ENCODE assay signal across 8 cellular contexts in genomic region chr16:57984443-57985203, GRCh38. TPM values are rescaled to one million over a fixed set of nuclear protein-coding genes. Genes with fewer than 3 reads are reported as not detected.
DNase-seq lines count a peak whose midpoint lies in the region; ATAC-seq and TF ChIP-seq lines count a peak whose summit lies in the region.

No MANE protein-coding gene starts in this region.

- H3K27ac ChIP-seq in HCT116 (ENCODE audit: low read depth, low read length) (no peak overlapping the region), Peyer's patch (peak overlapping the region in 3 of 4 donors; percentile 14 to 62 (median 47)), ovary (peak overlapping the region in 1 of 2 donors; percentile 65), thyroid gland (peak overlapping the region; percentile 54 to 70 (median 63))

- peak; percentile 67 for ATAC-seq in HCT116

- intact Hi-C loops in HCT116 (cut with micrococcal nuclease) (no loop called here), head of caudate nucleus (cut with DNase I) (no loop called here), ovary (cut with DNase I) (loop anchor here in 1 of 4 donors (5.0 kb wide), 1 partner anchor 402 kb away; no protein-coding TSS in a partner anchor), thyroid gland (cut with DNase I) (no loop called here)

- H3K9me2 ChIP-seq in HCT116 (ENCODE audit: insufficient read depth), result no peaks in the 10 kb centered on the region

- H3K9me3 ChIP-seq in HCT116 (ENCODE audit: control insufficient read depth in 1 of 2, insufficient read depth in 1 of 2, low read depth in 1 of 2, low read length in 2 of 2) (no peaks in the 10 kb centered on the region), Peyer's patch (peaks cover 0 to 4% (median 0%) of the 10 kb centered on the region in 4 donors), ovary (no peaks in the 10 kb centered on the region), thyroid gland (no peaks in the 10 kb centered on the region)

- no peaks in the 10 kb centered on the region for H4K20me1 ChIP-seq in HCT116 (ENCODE audit: insufficient read depth)

- H3K36me3 ChIP-seq in HCT116 (ENCODE audit: control insufficient read depth in 1 of 2, insufficient read depth in 2 of 2, low read length in 2 of 2) (no peaks in the 10 kb centered on the region), Peyer's patch (no peaks in the 10 kb centered on the region), ovary (no peaks in the 10 kb centered on the region), thyroid gland (no peaks in the 10 kb centered on the region)

- H3K4me1 ChIP-seq in HCT116 (ENCODE audit: control insufficient read depth in 1 of 2, insufficient read depth in 2 of 2, low read length in 2 of 2) (no peaks in the 10 kb centered on the region), Peyer's patch (peaks cover 5 to 9% (median 7%) of the 10 kb centered on the region in 4 donors), ovary (ENCODE audit: insufficient read depth) (peaks cover 5% of the 10 kb centered on the region), thyroid gland (peaks cover 13 to 37% of the 10 kb centered on the region in 2 donors)

- BruUV-seq in HCT116 (replicated peaks; lab: Mats Ljungman, UMichigan), result no TSS peak

- TF ChIP-seq CTCF in HCT116 (IDR thresholded peaks at IDR 0.05 in 2 of 3, conservative IDR thresholded peaks at IDR 0.05 in 1 of 3; ENCODE audit: borderline replicate concordance in 1 of 3, insufficient read depth in 1 of 3, low read depth in 2 of 3, low read length in 2 of 3) (no peak), Peyer's patch (IDR thresholded peaks at IDR 0.05) (no peak), ovary (IDR thresholded peaks at IDR 0.05) (no peak), thyroid gland (IDR thresholded peaks at IDR 0.05) (no peak)

- CTCF ChIA-PET in HCT116 (lab: Charles Lee), result no interaction called here

- no peak overlapping the region for H3K9ac ChIP-seq in HCT116 (ENCODE audit: low read length)

- H3K27me3 ChIP-seq in HCT116 (ENCODE audit: insufficient read depth, low read length) (no peaks in the 10 kb centered on the region), Peyer's patch (no peaks in the 10 kb centered on the region), ovary (no peaks in the 10 kb centered on the region), thyroid gland (no peaks in the 10 kb centered on the region)

- H2AFZ ChIP-seq in HCT116 (ENCODE audit: low read depth, low read length, poor library complexity, severe bottlenecking), result no peak overlapping the region

- DNase-seq in COLO829 (ENCODE audit: low spot score) (peak; percentile 47), HCT116 (ENCODE audit: low read depth, low spot score) (no peak), Peyer's patch (peak; percentile 83 to 94 (median 85)), head of caudate nucleus (peak in 40 of 42 donors; percentile 37 to 75 (median 58)), ovary (peak; percentile 90 to 94 (median 91)), thyroid gland (peak; percentile 94), superior temporal gyrus (ENCODE audit: extremely low spot score) (no peak)
- DNase-seq in activated naive CD4-positive, alpha-beta T cell treated with Interleukin-2 at 50 U/mL for 16 hours, result peak; percentile 92

- H3K4me2 ChIP-seq in HCT116 (ENCODE audit: low read length), result no peak overlapping the region

- no peak for TF ChIP-seq EP300 in ovary (IDR thresholded peaks at IDR 0.05)

- TF ChIP-seq RAD21 in HCT116 (IDR thresholded peaks at IDR 0.05; ENCODE audit: low read depth), result no peak

- RAD21 ChIA-PET in HCT116 (lab: Charles Lee; ENCODE audit: low non-redundant PET in 1 of 2, low total read pairs in 2 of 2, uncharacterized antibody in 2 of 2, unreplicated experiment in 2 of 2), result no interaction called here

- TF ChIP-seq POLR2A in HCT116 (IDR thresholded peaks at IDR 0.05; ENCODE audit: borderline replicate concordance, extremely low read depth, insufficient read depth, insufficient read length) (no peak), Peyer's patch (IDR thresholded peaks at IDR 0.05) (no peak), ovary (IDR thresholded peaks at IDR 0.05) (no peak), thyroid gland (IDR thresholded peaks at IDR 0.05) (peak in 1 of 2 donors; percentile 26)

- no peak overlapping the region for H3K4me3 ChIP-seq in HCT116 (replicated peaks in 1 of 2; ENCODE audit: low read depth in 1 of 2, low read length in 2 of 2)
- peak overlapping the region; percentile 42 to 61 (median 58) for H3K4me3 ChIP-seq in Peyer's patch
- peak overlapping the region; percentile 51 for H3K4me3 ChIP-seq in ovary
- H3K4me3 ChIP-seq in thyroid gland (replicated peaks in 1 of 3), result peak overlapping the region; percentile 5 to 38 (median 17)

- POLR2A ChIA-PET in HCT116 (lab: Charles Lee), result no interaction called here

- WGBS in ovary, 3 donors, result 9 to 11% (median 10%) methylated on average over 55 to 64 of the region's 64 CpGs
- 22 to 32% methylated on average over 21 to 25 of the region's 64 CpGs for WGBS in thyroid gland, 2 donors

- no peaks in the 10 kb centered on the region for H3K79me2 ChIP-seq in HCT116 (ENCODE audit: insufficient read depth, low read length)

TF ChIP-seq in HCT116, 20 proteins besides CTCF, POLR2A, EP300 and RAD21:
- TF ChIP-seq ZFX (IDR thresholded peaks at IDR 0.05) (no peak), JUND (IDR thresholded peaks at IDR 0.05) (no peak), SIN3A (IDR thresholded peaks at IDR 0.05; ENCODE audit: low read depth) (no peak), FOSL1 (IDR thresholded peaks at IDR 0.05; ENCODE audit: low read depth) (no peak), ZNF274 (IDR thresholded peaks at IDR 0.05; ENCODE audit: low read depth, low read length) (no peak), MAX (IDR thresholded peaks at IDR 0.05) (no peak), CEBPB (IDR thresholded peaks at IDR 0.05; ENCODE audit: low read depth) (no peak), ZBTB33 (IDR thresholded peaks at IDR 0.05; ENCODE audit: extremely low read depth, insufficient replicate concordance, low read length) (no peak)

RNA-seq across cellular contexts. Expression of gene CNGB1, which starts 13.7 kb away (rescaled TPM):
- total RNA-seq in HCT116 (2021; ENCODE audit: unreplicated experiment) (not detected), Peyer's patch (1 to 10 TPM in 2 of 4 donors, not detected in 2; 1.1 to 2.8 TPM), ovary (under 1 TPM in 1 of 7 donors, not detected in 6; 0.11 TPM), thyroid gland (under 1 TPM in 1 of 4 donors, not detected in 3; 0.13 TPM)
- polyA plus RNA-seq in HCT116 (2012), result 0.01 TPM in 1 of 2 replicates, not detected in the other
- polyA plus RNA-seq in ovary, result not detected

RNA-seq across cellular contexts. Expression of gene ZNF319, which starts 15.8 kb away (rescaled TPM):
- total RNA-seq in HCT116 (2021; ENCODE audit: unreplicated experiment) (7.1 TPM), Peyer's patch (10 to 100 TPM in 2 of 4 donors, 1 to 10 TPM in 2; 3.3 to 12.1 (median 8.4) TPM), ovary (10 to 100 TPM in 5 of 7 donors, 1 to 10 TPM in 2; 5.6 to 17.8 (median 15.8) TPM), thyroid gland (10 to 100 TPM; 12.1 to 24.0 (median 18.7) TPM)
- 5.2 and 6.1 TPM in 2 replicates for polyA plus RNA-seq in HCT116 (2012)
- 10 to 100 TPM in 1 of 2 donors, 1 to 10 TPM in 1; 6.4 to 11.6 TPM for polyA plus RNA-seq in ovary

RNA-seq across cellular contexts. Expression of gene USB1, which starts 16.6 kb away (rescaled TPM):
- total RNA-seq in HCT116 (2021; ENCODE audit: unreplicated experiment) (73.1 TPM), Peyer's patch (10 to 100 TPM; 25.6 to 80.0 (median 42.7) TPM), ovary (10 to 100 TPM in 6 of 7 donors, 1 to 10 TPM in 1; 8.5 to 30.7 (median 22.5) TPM), thyroid gland (10 to 100 TPM; 31.4 to 79.0 (median 60.0) TPM)
- 52.4 and 54.0 TPM in 2 replicates for polyA plus RNA-seq in HCT116 (2012)
- 10 to 100 TPM; 13.6 to 26.9 TPM for polyA plus RNA-seq in ovary

RNA-seq across cellular contexts. Expression of gene MMP15, which starts 40.9 kb away (rescaled TPM):
- total RNA-seq in HCT116 (2021; ENCODE audit: unreplicated experiment) (38.5 TPM), Peyer's patch (100 to 1,000 TPM in 3 of 4 donors, 10 to 100 TPM in 1; 13.2 to 142 (median 134) TPM), ovary (1 to 10 TPM in 5 of 7 donors, under 1 TPM in 2; 0.86 to 6.7 (median 2.6) TPM), thyroid gland (100 to 1,000 TPM in 1 of 4 donors, 10 to 100 TPM in 3; 36.5 to 105 (median 80.5) TPM)
- polyA plus RNA-seq in HCT116 (2012), result 25.4 and 27.9 TPM in 2 replicates
- polyA plus RNA-seq in ovary, result 1 to 10 TPM; 1.2 to 2.6 TPM

Comparison
In these comparisons a context has a peak if more than half of its experiments do, and no peak if none do; other contexts are left out.
1. DNase-seq: peak in COLO829 (single experiment), Peyer's patch (3 of 3), activated naive CD4-positive, alpha-beta T cell treated with Interleukin-2 at 50 U/mL for 16 hours (single experiment), head of caudate nucleus (40 of 42), ovary (5 of 5) and thyroid gland (2 of 2); none in HCT116 (single experiment) and superior temporal gyrus (single experiment).
2. H3K4me3 ChIP-seq: peak in Peyer's patch (4 of 4), ovary (single experiment) and thyroid gland (3 of 3); none in HCT116 (0 of 2).